In genomic region chr2:133123912-133124311, GRCh38 we compare ENCODE assay signal across 27 cellular contexts.
"Had no signal": no experiment of that assay in that cellular context is flagged by ENCODE, and none has a peak within 500 bp of the region (broad histone marks: within the 10 kb centered on the region; RNA-seq: fewer than 3 reads in every experiment).

No MANE protein-coding gene starts in this region.

- H3K36me3 ChIP-seq: gastrocnemius medialis, lower lobe of right lung, neutrophil, right atrium auricular region, stomach, thyroid gland had no signal

- H3K27me3 ChIP-seq: gastrocnemius medialis, neutrophil, right atrium auricular region, stomach, thyroid gland had no signal

- H3K4me1 ChIP-seq: gastrocnemius medialis, lower lobe of right lung, parathyroid adenoma, right atrium auricular region, stomach, thyroid gland had no signal

- FAIRE-seq: keratinocyte had no signal

- H3K9me3 Mint-ChIP-seq: dendritic cell treated with granulocyte-macrophage colony-stimulating factor and Interleukin-4, amounts not matched to agents 40 ng/mL and 50 ng/mL, for 4 days; endodermal cell; nephron progenitor cell had no signal

- H3K4me3 ChIP-seq: gastrocnemius medialis, lower lobe of right lung, right atrium auricular region, smooth muscle cell, stomach, thyroid gland had no signal

- ATAC-seq: esophagus mucosa; gastrocnemius medialis; left ventricle myocardium superior; lower lobe of right lung; naive thymus-derived CD8-positive, alpha-beta T cell; sciatic nerve; stimulated activated effector memory CD8-positive, alpha-beta T cell treated with anti-CD3 and anti-CD28 coated beads, Interleukin-12 subunit alpha, Interleukin-12 subunit beta, amount 100 ng/mL, for 72 hours had no signal

- DNase-seq: effector CD8-positive, alpha-beta T cell; endodermal cell; foreskin fibroblast; gastrocnemius medialis; head of caudate nucleus; left ventricle myocardium superior; lower lobe of right lung; naive thymus-derived CD8-positive, alpha-beta T cell; nephron progenitor cell; stimulated activated CD4-positive, alpha-beta T cell treated with anti-CD3 and anti-CD28 coated beads, Interleukin-12 subunit alpha, Interleukin-12 subunit beta, amount 100 ng/mL, for 4 hours; stimulated activated CD4-positive, alpha-beta T cell treated with anti-CD3 and anti-CD28 coated beads, Interleukin-1b, Interleukin-23, amount 100 ng/mL, for 48 hours; stimulated activated CD4-positive, alpha-beta T cell treated with anti-CD3 and anti-CD28 coated beads, Interleukin-4, amount 100 ng/mL, for 1 hour; stimulated activated naive CD4-positive, alpha-beta T cell treated with Interleukin-2 at 50 U/mL for 16 hours; stomach; thyroid gland; trophoblast cell had no signal

- H3K27me3 Mint-ChIP-seq: dendritic cell treated with granulocyte-macrophage colony-stimulating factor and Interleukin-4, amounts not matched to agents 40 ng/mL and 50 ng/mL, for 4 days; progenitor cell of endocrine pancreas had no signal

- H3K4me1 Mint-ChIP-seq: endodermal cell; naive thymus-derived CD8-positive, alpha-beta T cell; nephron progenitor cell; stimulated activated effector memory CD8-positive, alpha-beta T cell treated with anti-CD3 and anti-CD28 coated beads, Interleukin-12 subunit alpha, Interleukin-12 subunit beta, amount 100 ng/mL, for 72 hours had no signal

- H3K4me3 Mint-ChIP-seq: dendritic cell treated with granulocyte-macrophage colony-stimulating factor and Interleukin-4, amounts not matched to agents 40 ng/mL and 50 ng/mL, for 4 days; endodermal cell; naive thymus-derived CD8-positive, alpha-beta T cell; nephron progenitor cell; stimulated activated effector memory CD8-positive, alpha-beta T cell treated with anti-CD3 and anti-CD28 coated beads, Interleukin-12 subunit alpha, Interleukin-12 subunit beta, amount 100 ng/mL, for 72 hours had no signal

- H3K36me3 Mint-ChIP-seq: naive thymus-derived CD8-positive, alpha-beta T cell; stimulated activated effector memory CD8-positive, alpha-beta T cell treated with anti-CD3 and anti-CD28 coated beads, Interleukin-12 subunit alpha, Interleukin-12 subunit beta, amount 100 ng/mL, for 72 hours had no signal

- H3K9me3 ChIP-seq: gastrocnemius medialis, lower lobe of right lung, neutrophil, right atrium auricular region, stomach, thyroid gland had no signal

- H3K27ac Mint-ChIP-seq: dendritic cell treated with granulocyte-macrophage colony-stimulating factor and Interleukin-4, amounts not matched to agents 40 ng/mL and 50 ng/mL, for 4 days; endodermal cell; naive thymus-derived CD8-positive, alpha-beta T cell; nephron progenitor cell; stimulated activated effector memory CD8-positive, alpha-beta T cell treated with anti-CD3 and anti-CD28 coated beads, Interleukin-12 subunit alpha, Interleukin-12 subunit beta, amount 100 ng/mL, for 72 hours had no signal

- H3K27ac ChIP-seq: epithelial cell of prostate, gastrocnemius medialis, lower lobe of right lung, neutrophil, parathyroid adenoma, right atrium auricular region, stomach, thyroid gland had no signal
